ENCODE assay signal across 11 cellular contexts in the genomic region with DNA sequence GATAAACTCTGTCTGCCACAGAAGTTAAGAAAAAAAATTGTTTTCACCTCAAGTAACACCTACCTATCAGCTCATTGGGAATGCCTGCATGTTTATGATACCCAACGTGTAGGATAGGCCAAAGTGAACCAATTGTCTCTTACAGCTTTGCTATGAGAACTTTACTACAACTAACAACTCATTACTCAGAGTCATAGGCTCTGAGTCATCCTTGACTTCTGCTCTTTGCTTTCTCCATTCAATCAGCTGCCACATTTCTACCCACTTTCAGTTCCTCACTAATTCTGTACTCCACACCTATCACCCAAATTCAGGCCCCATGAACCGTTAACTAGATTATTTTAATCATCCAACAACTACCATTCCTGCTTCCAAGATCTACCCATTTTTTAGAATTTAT.
A peak's percentile ranks its signal among the peaks of the same experiment; 100 is the strongest.
DNase-seq lines count a peak whose midpoint lies in the region; ATAC-seq and TF ChIP-seq lines count a peak whose summit lies in the region.
"Had no signal": no experiment of that assay in that cellular context is flagged by ENCODE, and none has a peak within 500 bp of the region (broad histone marks: within the 10 kb centered on the region; RNA-seq: fewer than 3 reads in every experiment).

No MANE protein-coding gene starts in this region.

- no peak overlapping the region for H3K4me3 Mint-ChIP-seq in activated T-helper 17 cell treated with anti-CD3 and anti-CD28 coated beads, Interleukin-2, amount 50 U/mL, for 72 hours
- H3K4me3 Mint-ChIP-seq: H9 had no signal

- H3K27ac Mint-ChIP-seq in activated T-helper 17 cell treated with anti-CD3 and anti-CD28 coated beads, Interleukin-2, amount 50 U/mL, for 72 hours: no peak overlapping the region
- H3K27ac Mint-ChIP-seq: H9 had no signal

- no peak for TF ChIP-seq CTCF in OCI-LY3 (IDR thresholded peaks at IDR 0.05; ENCODE audit: low read depth, low read length)

- H3K9ac ChIP-seq in OCI-LY3 (ENCODE audit: low read length) (0 out of 2 replicates have a peak overlapping the region, but pooled peaks have one; percentile 29), trophoblast cell (ENCODE audit: low read length) (no peak overlapping the region)

- H3K18ac ChIP-seq in trophoblast cell (ENCODE audit: low read length): no peak overlapping the region

- H3K23ac ChIP-seq in trophoblast cell (ENCODE audit: low read length): no peak overlapping the region

- no peak overlapping the region for H3K14ac ChIP-seq in trophoblast cell (ENCODE audit: low read length)

- no CpG with 5 or more reads among the region's 2 CpGs for WGBS in trophoblast cell (ENCODE audit: extremely low coverage, insufficient coverage, insufficient read length)

- H3K79me2 ChIP-seq in OCI-LY3 (ENCODE audit: low read length) (no peaks in the 10 kb centered on the region), trophoblast cell (ENCODE audit: control insufficient read depth, insufficient read depth, low read length, poor library complexity) (no peaks in the 10 kb centered on the region)

- no peaks in the 10 kb centered on the region for H3K79me1 ChIP-seq in trophoblast cell (ENCODE audit: low read length)

- DNase-seq in trophoblast cell (peak; percentile 1 to 50), T1000 (lab: John Stamatoyannopoulos, UW) (no peak)
- no peak for DNase-seq in activated CD8-positive, alpha-beta memory T cell treated with anti-CD3 and anti-CD28 coated beads for 24 hours
- DNase-seq in activated CD4-positive, CD25-positive, alpha-beta regulatory T cell (lab: John Stamatoyannopoulos, UW): no peak
- DNase-seq: H9; stimulated activated CD8-positive, alpha-beta memory T cell treated with anti-CD3 and anti-CD28 coated beads, Interleukin-4, amount 100 ng/mL, for 48 hours had no signal

- ATAC-seq in GM19025 (IDR thresholded peaks at IDR 0.05; ENCODE audit: low read depth, unreplicated experiment) (peak; percentile 87), HG02938 (IDR thresholded peaks at IDR 0.05; ENCODE audit: unreplicated experiment) (peak; percentile 99)
- no peak for ATAC-seq in activated T-helper 17 cell treated with anti-CD3 and anti-CD28 coated beads, Interleukin-2, amount 50 U/mL, for 72 hours (replicated peaks)

- no peak overlapping the region for H4K12ac ChIP-seq in trophoblast cell (ENCODE audit: low read depth, low read length)

- H3K36me3 ChIP-seq in OCI-LY3 (replicated peaks; ENCODE audit: low read depth, low read length): peaks cover 5% of the 10 kb centered on the region
- H3K36me3 ChIP-seq in trophoblast cell (ENCODE audit: control insufficient read depth in 1 of 2, insufficient read depth in 2 of 2, low read length in 2 of 2): no peaks in the 10 kb centered on the region
- H3K36me3 ChIP-seq: SJSA1 had no signal

- no peaks in the 10 kb centered on the region for H4K20me1 ChIP-seq in OCI-LY3 (ENCODE audit: insufficient read depth, low read length)

- peaks cover 2% of the 10 kb centered on the region; the same call in 1 of the 2 replicates for H3K9me3 ChIP-seq in OCI-LY3 (ENCODE audit: insufficient read depth, low read length)
- no peaks in the 10 kb centered on the region for H3K9me3 ChIP-seq in trophoblast cell (ENCODE audit: insufficient read depth, low read depth, low read length)
- H3K9me3 ChIP-seq: SJSA1 had no signal

- no peak overlapping the region for H2AFZ ChIP-seq in OCI-LY3 (ENCODE audit: low read depth, low read length)
- H2AFZ ChIP-seq in trophoblast cell (ENCODE audit: insufficient read depth, low read length, poor library complexity): no peak overlapping the region

- H3K27me3 Mint-ChIP-seq in activated T-helper 17 cell treated with anti-CD3 and anti-CD28 coated beads, Interleukin-2, amount 50 U/mL, for 72 hours: no peaks in the 10 kb centered on the region

- H3K27me3 ChIP-seq in OCI-LY3 (ENCODE audit: low read depth, low read length) (no peaks in the 10 kb centered on the region), trophoblast cell (ENCODE audit: insufficient read depth, low read length) (no peaks in the 10 kb centered on the region)
- H3K27me3 ChIP-seq: SJSA1 had no signal

- H2BK12ac ChIP-seq in trophoblast cell (ENCODE audit: low read length): no peak overlapping the region

- H2BK5ac ChIP-seq in trophoblast cell (ENCODE audit: low read depth, low read length, poor library complexity): no peak overlapping the region

- H3K4me1 ChIP-seq in OCI-LY3 (ENCODE audit: low read length): peaks cover 44% of the 10 kb centered on the region
- peaks cover 0 to 2% of the 10 kb centered on the region in 2 experiments for H3K4me1 ChIP-seq in trophoblast cell (ENCODE audit: control insufficient read depth in 1 of 2, insufficient read depth in 2 of 2, low read length in 2 of 2)
- H3K4me1 ChIP-seq: SJSA1 had no signal

- H3K9me3 Mint-ChIP-seq in activated T-helper 17 cell treated with anti-CD3 and anti-CD28 coated beads, Interleukin-2, amount 50 U/mL, for 72 hours: peaks cover 19% of the 10 kb centered on the region

- H4K8ac ChIP-seq in trophoblast cell (ENCODE audit: low read depth, low read length): no peak overlapping the region

- no peak overlapping the region for H4K91ac ChIP-seq in trophoblast cell (ENCODE audit: low read depth, low read length)

- no peak overlapping the region for H2AK5ac ChIP-seq in trophoblast cell (ENCODE audit: low read length)

- H3K4me2 ChIP-seq in OCI-LY3 (ENCODE audit: low read length): peak overlapping the region; percentile 48
- no peak overlapping the region for H3K4me2 ChIP-seq in trophoblast cell (ENCODE audit: low read length)

- H3K36me3 Mint-ChIP-seq in activated T-helper 17 cell treated with anti-CD3 and anti-CD28 coated beads, Interleukin-2, amount 50 U/mL, for 72 hours (ENCODE audit: low read depth): no peaks in the 10 kb centered on the region

- H2BK120ac ChIP-seq in trophoblast cell (ENCODE audit: insufficient read depth, low read length, poor library complexity): no peak overlapping the region

- no peaks in the 10 kb centered on the region for H3K4me1 Mint-ChIP-seq in activated T-helper 17 cell treated with anti-CD3 and anti-CD28 coated beads, Interleukin-2, amount 50 U/mL, for 72 hours
- H3K4me1 Mint-ChIP-seq: H9 had no signal

- H3K27ac ChIP-seq in OCI-LY3 (ENCODE audit: low read length): peak overlapping the region; percentile 67
- H3K27ac ChIP-seq in trophoblast cell (ENCODE audit: low read depth, low read length): no peak overlapping the region
- H3K27ac ChIP-seq: SJSA1 had no signal

- H3K4me3 ChIP-seq in OCI-LY3 (ENCODE audit: low read length): peak overlapping the region; percentile 0; the same call in 1 of the 2 replicates
- H3K4me3 ChIP-seq in trophoblast cell (ENCODE audit: low read depth, low read length): no peak overlapping the region
- H3K4me3 ChIP-seq: SJSA1 had no signal

- H3K4ac ChIP-seq in trophoblast cell (ENCODE audit: low read depth, low read length): no peak overlapping the region

Comparison
In these comparisons a context has a peak if more than half of its experiments do, and no peak if none do; other contexts are left out.
1. DNase-seq: peak in trophoblast cell (2 of 2); none in activated CD8-positive, alpha-beta memory T cell treated with anti-CD3 and anti-CD28 coated beads for 24 hours (single experiment), T1000 (single experiment) and activated CD4-positive, CD25-positive, alpha-beta regulatory T cell (0 of 4).